Comparison of ENCODE assay signal across 8 cellular contexts in genomic region chr1:226110249-226111108, GRCh38. TPM values are rescaled to one million over a fixed set of nuclear protein-coding genes. Genes with fewer than 3 reads are reported as not detected.
DNase-seq lines count a peak whose midpoint lies in the region; ATAC-seq and TF ChIP-seq lines count a peak whose summit lies in the region.

No MANE protein-coding gene starts in this region.

- DNase-seq in A172 (ENCODE audit: low spot score) (peak; percentile 50), NCI-H2227 (lab: John Stamatoyannopoulos, UW; ENCODE audit: unreplicated experiment) (peak; percentile 75), medulla oblongata (ENCODE audit: extremely low spot score) (peak; percentile 42)
- DNase-seq in activated CD4-positive, alpha-beta T cell treated with anti-CD3 and anti-CD28 coated beads, Interleukin-2, amount 50 U/mL, for 4 hours: peak; percentile 18 to 29
- peak; percentile 42 for DNase-seq in effector CD8-positive, alpha-beta T cell (lab: John Stamatoyannopoulos, UW)
- peak; percentile 33 for DNase-seq in stimulated activated CD8-positive, alpha-beta memory T cell treated with anti-CD3 and anti-CD28 coated beads, Interleukin-15, amount 100 ng/mL, for 24 hours (ENCODE audit: low read depth)

- ATAC-seq in HG02840 (IDR thresholded peaks at IDR 0.05; ENCODE audit: low FRiP score, unreplicated experiment): peak; percentile 65

- TF ChIP-seq POLR2A in GM15510 (IDR thresholded peaks at IDR 0.05; ENCODE audit: borderline replicate concordance, extremely low read depth, insufficient read length): peak; percentile 69

RNA-seq across cellular contexts. Expression of gene H3-3A, which starts 48.0 kb away (rescaled TPM):
- 429 and 466 TPM in 2 replicates for total RNA-seq in A172 (2014; rRNA removed; shearing (Covaris generic))

Comparison
In these comparisons a context has a peak if more than half of its experiments do, and no peak if none do; other contexts are left out.
1. Peak in every context shown above with its lines: DNase-seq and ATAC-seq.
2. DNase-seq: peak in every context shown above with its lines; median percentile 75 in NCI-H2227; 50 in A172; 42 in effector CD8-positive, alpha-beta T cell; 42 in medulla oblongata; 33 in stimulated activated CD8-positive, alpha-beta memory T cell treated with anti-CD3 and anti-CD28 coated beads, Interleukin-15, amount 100 ng/mL, for 24 hours; 24 in activated CD4-positive, alpha-beta T cell treated with anti-CD3 and anti-CD28 coated beads, Interleukin-2, amount 50 U/mL, for 4 hours.